In genomic region chr20:36624068-36624813, GRCh38 we compare ENCODE assay signal across 13 cellular contexts. TPM values are rescaled to one million over a fixed set of nuclear protein-coding genes. Genes with fewer than 3 reads are reported as not detected.
DNase-seq lines count a peak whose midpoint lies in the region; ATAC-seq and TF ChIP-seq lines count a peak whose summit lies in the region.
"Had no signal": no experiment of that assay in that cellular context is flagged by ENCODE, and none has a peak within 500 bp of the region (broad histone marks: within the 10 kb centered on the region; RNA-seq: fewer than 3 reads in every experiment).

No MANE protein-coding gene starts in this region.

- no peak overlapping the region for H2AFZ ChIP-seq in PC-3 (ENCODE audit: low read length)

- peaks cover 1% of the 10 kb centered on the region for H3K27me3 Mint-ChIP-seq in endothelial cell (ENCODE audit: unreplicated experiment)
- no peaks in the 10 kb centered on the region for H3K27me3 Mint-ChIP-seq in natural killer cell (ENCODE audit: low read depth in 2 of 2)
- H3K27me3 Mint-ChIP-seq in HFFc6 (ENCODE audit: insufficient read depth) = no peaks in the 10 kb centered on the region
- H3K27me3 Mint-ChIP-seq: dendritic cell treated with granulocyte-macrophage colony-stimulating factor and Interleukin-4, amounts not matched to agents 40 ng/mL and 50 ng/mL, for 4 days had no signal

- CTCF ChIA-PET in PC-3 (lab: Charles Lee) = interaction anchor here (0.7 kb wide), 1 partner anchor 111 kb away, joined by 7 read pairs; no protein-coding TSS in a partner anchor

- H4K20me1 ChIP-seq in PC-3 (ENCODE audit: low read length) = no peaks in the 10 kb centered on the region

- H3K36me3 Mint-ChIP-seq in endothelial cell (ENCODE audit: low read depth, unreplicated experiment) = no peaks in the 10 kb centered on the region
- H3K36me3 Mint-ChIP-seq in natural killer cell = no peaks in the 10 kb centered on the region
- no peaks in the 10 kb centered on the region for H3K36me3 Mint-ChIP-seq in HFFc6 (ENCODE audit: low read depth)

- no peaks in the 10 kb centered on the region for H3K79me2 ChIP-seq in PC-3 (ENCODE audit: low read length)

- POLR2A ChIA-PET in PC-3 (lab: Charles Lee; ENCODE audit: unreplicated experiment) = no interaction called here

- H3K9me3 Mint-ChIP-seq in endothelial cell (ENCODE audit: unreplicated experiment) (no peaks in the 10 kb centered on the region), natural killer cell (no peaks in the 10 kb centered on the region), HFFc6 (no peaks in the 10 kb centered on the region)
- H3K9me3 Mint-ChIP-seq: dendritic cell treated with granulocyte-macrophage colony-stimulating factor and Interleukin-4, amounts not matched to agents 40 ng/mL and 50 ng/mL, for 4 days had no signal

- TF ChIP-seq CTCF in PC-3 (conservative IDR thresholded peaks at IDR 0.05; ENCODE audit: low read depth, low read length) = no peak
- TF ChIP-seq CTCF in endothelial cell (IDR thresholded peaks at IDR 0.05; ENCODE audit: unreplicated experiment) = no peak
- TF ChIP-seq CTCF in natural killer cell (IDR thresholded peaks at IDR 0.05) = no peak
- TF ChIP-seq CTCF in HFFc6 (IDR thresholded peaks at IDR 0.05) = no peak

- DNase-seq in DMS53 treated with DMSO at 0.1 percent for 48 hours (lab: John Stamatoyannopoulos, UW; ENCODE audit: unreplicated experiment) (peak; percentile 75), PC-3 (no peak), endothelial cell (ENCODE audit: low spot score) (no peak), natural killer cell (no peak), HFFc6 (no peak), NCI-H526 (lab: John Stamatoyannopoulos, UW) (no peak)
- DNase-seq in stimulated activated CD4-positive, alpha-beta T cell treated with anti-CD3 and anti-CD28 coated beads, Interleukin-2, amount 100 ng/mL, for 48 hours = no peak
- DNase-seq: activated CD4-positive, alpha-beta T cell treated with anti-CD3 and anti-CD28 coated beads for 4 hours; Kasumi-1; OCI-M1 had no signal

- no peaks in the 10 kb centered on the region for H3K9me3 ChIP-seq in PC-3 (ENCODE audit: low read length)

- H3K4me1 Mint-ChIP-seq in endothelial cell (ENCODE audit: unreplicated experiment) (peaks cover 6% of the 10 kb centered on the region), natural killer cell (peaks cover 51 to 60% of the 10 kb centered on the region in 2 donors), HFFc6 (ENCODE audit: low read depth) (no peaks in the 10 kb centered on the region)

- H3K4me3 Mint-ChIP-seq in endothelial cell (ENCODE audit: unreplicated experiment) (no peak overlapping the region), natural killer cell (no peak overlapping the region), HFFc6 (no peak overlapping the region)
- H3K4me3 Mint-ChIP-seq: dendritic cell treated with granulocyte-macrophage colony-stimulating factor and Interleukin-4, amounts not matched to agents 40 ng/mL and 50 ng/mL, for 4 days had no signal

- no peak overlapping the region for H3K27ac ChIP-seq in PC-3 (ENCODE audit: low read length)

- no peak overlapping the region for H3K9ac ChIP-seq in PC-3 (ENCODE audit: low read length)

- H3K27ac Mint-ChIP-seq in endothelial cell (ENCODE audit: unreplicated experiment) = peak overlapping the region; percentile 6
- H3K27ac Mint-ChIP-seq in natural killer cell = peak overlapping the region; percentile 81 to 90
- no peak overlapping the region for H3K27ac Mint-ChIP-seq in HFFc6
- H3K27ac Mint-ChIP-seq: dendritic cell treated with granulocyte-macrophage colony-stimulating factor and Interleukin-4, amounts not matched to agents 40 ng/mL and 50 ng/mL, for 4 days had no signal

- H3K27me3 ChIP-seq in PC-3 (ENCODE audit: low read length) = no peaks in the 10 kb centered on the region

- no peaks in the 10 kb centered on the region for H3F3A ChIP-seq in PC-3 (ENCODE audit: low read length, unreplicated experiment)

- intact Hi-C loops in PC-3 (cut with micrococcal nuclease) (no loop called here), natural killer cell (cut with micrococcal nuclease) (no loop called here)

- no peak overlapping the region for H3K4me2 ChIP-seq in PC-3 (ENCODE audit: low read length)

- no peaks in the 10 kb centered on the region for H3K4me1 ChIP-seq in PC-3 (ENCODE audit: insufficient read depth, low read length)

- no peaks in the 10 kb centered on the region for H3K9me2 ChIP-seq in PC-3 (replicated peaks; ENCODE audit: low read length)

- BruUV-seq in PC-3 (replicated peaks; lab: Mats Ljungman, UMichigan) = no TSS peak

- ATAC-seq in PC-3 (peak; percentile 57; the same call in 1 of the 2 replicates), natural killer cell (peak in 1 of 3 donors; percentile 15)
- no peak for ATAC-seq in activated CD4-positive, CD25-positive, alpha-beta regulatory T cell treated with anti-CD3 and anti-CD28 coated beads, Interleukin-2, amount 50 U/mL, for 24 hours

- H3K36me3 ChIP-seq in PC-3 (ENCODE audit: low read depth, low read length) = no peaks in the 10 kb centered on the region

- no peak overlapping the region for H3K4me3 ChIP-seq in PC-3 (ENCODE audit: low read length)

RNA-seq across cellular contexts. Expression of gene RAB5IF, which starts 18.7 kb away (rescaled TPM):
- total RNA-seq in PC-3 (2014; rRNA removed) = 217 and 255 TPM in 2 replicates
- total RNA-seq in endothelial cell (ENCODE audit: unreplicated experiment) = 112 TPM
- total RNA-seq in natural killer cell = 100 to 1,000 TPM; 158 to 265 (median 247) TPM
- 100 to 1,000 TPM in 3 of 6 experiments, 10 to 100 TPM in 3; 94.5 to 105 (median 100) TPM for total RNA-seq in HFFc6 (2021; fragmentation: NEBNext Ultra II Directional; extraction: Animal tissue kit (Norgen Biotek cat#: 25700))

RNA-seq across cellular contexts. Expression of gene SLA2, which starts 21.8 kb away (rescaled TPM):
- total RNA-seq in PC-3 (2014; rRNA removed) (0.23 and 0.51 TPM in 2 replicates), endothelial cell (ENCODE audit: unreplicated experiment) (not detected), natural killer cell (100 to 1,000 TPM in 1 of 3 donors, 10 to 100 TPM in 2; 77.0 to 116 (median 90.3) TPM)
- total RNA-seq in HFFc6 (2021; fragmentation: NEBNext Ultra II Directional; extraction: Animal tissue kit (Norgen Biotek cat#: 25700)) = not detected
- total RNA-seq: renal cortical epithelial cell had no signal

RNA-seq across cellular contexts. Expression of gene TGIF2, which starts 50.8 kb away (rescaled TPM):
- total RNA-seq in PC-3 (2014; rRNA removed) (15.2 and 15.7 TPM in 2 replicates), endothelial cell (ENCODE audit: unreplicated experiment) (43.7 TPM), natural killer cell (10 to 100 TPM; 19.9 to 28.5 (median 25.9) TPM)
- total RNA-seq in HFFc6 (2021; fragmentation: NEBNext Ultra II Directional; extraction: Animal tissue kit (Norgen Biotek cat#: 25700)) = 10 to 100 TPM in 1 of 6 experiments, 1 to 10 TPM in 5; 5.5 to 12.0 (median 7.7) TPM

Comparison
In these comparisons a context has a peak if more than half of its experiments do, and no peak if none do; other contexts are left out.
1. RNA of gene SLA2, which starts 21.8 kb away (total RNA-seq): 77.0 to 116 TPM in natural killer cell; 0.23 to 0.51 TPM in PC-3, not detected in endothelial cell (single experiment) and not detected in HFFc6; every median in the first group is over 10 times any median in the second.